ENCODE assay signal across 12 cellular contexts in genomic region chr11:78299000-78299712, GRCh38.
"Had no signal": no experiment of that assay in that cellular context is flagged by ENCODE, and none has a peak within 500 bp of the region (broad histone marks: within the 10 kb centered on the region; RNA-seq: fewer than 3 reads in every experiment).

No MANE protein-coding gene starts in this region.

- H3K4me1 ChIP-seq: transverse colon had no signal

- H3K9me3 ChIP-seq: left ventricle myocardium inferior, right atrium auricular region, transverse colon had no signal

- H3K27me3 ChIP-seq: right atrium auricular region, transverse colon had no signal

- H3K36me3 ChIP-seq: left ventricle myocardium inferior, right atrium auricular region, transverse colon had no signal

- DNase-seq: activated CD4-positive, alpha-beta T cell treated with anti-CD3 and anti-CD28 coated beads, Interleukin-2, amount 50 U/mL, for 48 hours; activated CD4-positive, CD25-positive, alpha-beta regulatory T cell treated with anti-CD3 and anti-CD28 coated beads, Interleukin-2, amount 50 U/mL, for 72 hours; activated gamma-delta T cell treated with Interleukin-2 at 50 U/mL for 16 hours; activated T-cell treated with anti-CD3 and anti-CD28 coated beads, Interleukin-2, amount 50 U/mL, for 48 hours; aorta; foreskin melanocyte; left ventricle myocardium inferior; stimulated activated CD4-positive, alpha-beta T cell treated with anti-CD3 and anti-CD28 coated beads, Interleukin-1b, Interleukin-23, amount 100 ng/mL, for 48 hours; transverse colon had no signal

- H3K4me3 ChIP-seq: left ventricle myocardium inferior, right atrium auricular region, transverse colon had no signal

- H3K27ac ChIP-seq: left ventricle myocardium inferior, right atrium auricular region, transverse colon had no signal

- FAIRE-seq: bronchial epithelial cell, keratinocyte had no signal
